Comparison of ENCODE assay signal across 19 cellular contexts in the genomic region with DNA sequence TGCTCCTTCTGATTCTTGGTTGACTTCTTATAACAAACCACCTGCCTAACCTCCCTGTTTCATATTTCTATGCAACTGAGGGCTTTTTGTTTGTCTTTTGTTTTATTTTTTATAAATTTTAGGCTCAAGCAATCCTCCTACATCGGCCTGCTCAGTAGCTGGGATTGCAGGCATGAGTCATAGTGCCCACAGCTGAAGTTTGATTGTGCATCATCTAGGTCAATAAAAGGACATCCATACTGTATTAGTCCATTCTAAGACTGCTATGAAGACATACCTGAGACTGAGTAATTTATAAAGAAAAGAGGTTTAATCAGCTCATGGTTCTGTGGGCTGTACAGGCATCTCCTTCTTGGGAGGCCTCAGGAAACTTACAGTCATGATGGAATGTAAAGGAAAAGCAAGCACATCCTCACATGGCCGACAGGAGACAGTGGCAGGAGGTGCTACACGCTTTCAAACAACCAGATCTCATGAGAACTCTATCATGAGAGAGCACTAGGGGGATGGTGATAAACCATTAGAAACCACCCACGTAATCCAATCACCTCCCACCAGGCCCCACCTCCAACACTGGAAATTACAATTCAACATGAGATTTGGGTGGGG.
DNase-seq lines count a peak whose midpoint lies in the region; ATAC-seq and TF ChIP-seq lines count a peak whose summit lies in the region.
"Had no signal": no experiment of that assay in that cellular context is flagged by ENCODE, and none has a peak within 500 bp of the region (broad histone marks: within the 10 kb centered on the region; RNA-seq: fewer than 3 reads in every experiment).

No MANE protein-coding gene starts in this region.

- no peak overlapping the region for H3K27ac Mint-ChIP-seq in endodermal cell
- H3K27ac Mint-ChIP-seq: CD8-positive, alpha-beta memory T cell; H9 had no signal

- H3K9me1 ChIP-seq in IMR-90 (ENCODE audit: insufficient read depth, low read length) = no peaks in the 10 kb centered on the region; the same call in 1 of the 2 replicates

- DNase-seq in IMR-90 (peak; percentile 31), RWPE1 (ENCODE audit: low spot score) (peak; percentile 10), endodermal cell (no peak), iris pigment epithelial cell (ENCODE audit: low read depth) (peak; percentile 36), D341Med (ENCODE audit: low spot score) (no peak), esophagus muscularis mucosa (ENCODE audit: extremely low spot score) (no peak)
- no peak for DNase-seq in activated CD8-positive, alpha-beta memory T cell treated with anti-CD3 and anti-CD28 coated beads, Interleukin-2, amount 50 U/mL, for 4 hours
- DNase-seq: ACHN; C1 segment of cervical spinal cord; CD8-positive, alpha-beta memory T cell; GDM1; H9; MM.1S; NCI-H1092; NCI-H2081; NK-92 treated with Interleukin-12 subunit alpha and Interleukin-12 subunit beta, amount 100 ng/mL, for 24 hours; SHP77 had no signal

- no peak overlapping the region for H3K4me3 Mint-ChIP-seq in endodermal cell
- H3K4me3 Mint-ChIP-seq: CD8-positive, alpha-beta memory T cell; H9 had no signal

- no peak overlapping the region for H2BK5ac ChIP-seq in IMR-90 (ENCODE audit: low read depth, low read length, poor library complexity, severe bottlenecking)

- H3K56ac ChIP-seq in IMR-90 (ENCODE audit: extremely low read depth, insufficient read depth, low read length) = no peak overlapping the region

- H2BK120ac ChIP-seq in IMR-90 (ENCODE audit: low read depth, low read length) = no peak overlapping the region

- no peak overlapping the region for H3K14ac ChIP-seq in IMR-90 (replicated peaks; ENCODE audit: low read depth, low read length)

- no peak overlapping the region for H2BK20ac ChIP-seq in IMR-90 (ENCODE audit: low read depth, low read length)

- CTCF ChIA-PET in IMR-90 (lab: Yijun Ruan, JAX) (interaction anchor here (0.7 kb wide), 1 partner anchor 857 kb away, joined by 3 read pairs; no protein-coding TSS in a partner anchor), RWPE1 (lab: Yijun Ruan, JAX) (no interaction called here)

- H2BK15ac ChIP-seq in IMR-90 (ENCODE audit: low read depth, low read length) = no peak overlapping the region

- TF ChIP-seq POLR2A in IMR-90 (IDR thresholded peaks at IDR 0.05; ENCODE audit: low read depth, low read length) (no peak), esophagus muscularis mucosa (IDR thresholded peaks at IDR 0.05; ENCODE audit: low read depth) (no peak)

- no peak overlapping the region for H3K18ac ChIP-seq in IMR-90 (ENCODE audit: low read depth, low read length)

- intact Hi-C loops in IMR-90 (cut with micrococcal nuclease) (no loop called here), esophagus muscularis mucosa (cut with DNase I) (no loop called here)

- H3K4me1 ChIP-seq in IMR-90 (ENCODE audit: control insufficient read depth, insufficient read depth, low read length) (peaks cover 4% of the 10 kb centered on the region; the same call in 1 of the 2 replicates), endodermal cell (ENCODE audit: control insufficient read depth, insufficient read depth, low read length) (no peaks in the 10 kb centered on the region), esophagus muscularis mucosa (no peaks in the 10 kb centered on the region)

- H3K27me3 Mint-ChIP-seq in endodermal cell (ENCODE audit: insufficient read depth) = peaks cover 23% of the 10 kb centered on the region

- H3K4ac ChIP-seq in IMR-90 (ENCODE audit: low read depth, low read length) = no peak overlapping the region

- POLR2A ChIA-PET in IMR-90 (lab: Charles Lee; ENCODE audit: unreplicated experiment) (no interaction called here), RWPE1 (lab: Yijun Ruan, JAX; ENCODE audit: low non-redundant PET) (no interaction called here)

- no peaks in the 10 kb centered on the region for H3K4me1 Mint-ChIP-seq in endodermal cell
- H3K4me1 Mint-ChIP-seq: CD8-positive, alpha-beta memory T cell; H9 had no signal

- H3K79me1 ChIP-seq in IMR-90 (ENCODE audit: low read depth in 1 of 2, low read length in 2 of 2) = no peaks in the 10 kb centered on the region

- H3K9me3 ChIP-seq in IMR-90 (ENCODE audit: control insufficient read depth, insufficient read depth, low read length) (peaks cover 2% of the 10 kb centered on the region; the same call in 1 of the 2 replicates), endodermal cell (ENCODE audit: control insufficient read depth, low read length) (peaks cover 14% of the 10 kb centered on the region), esophagus muscularis mucosa (peaks cover 0 to 5% (median 0%) of the 10 kb centered on the region in 4 donors)

- H3K4me3 ChIP-seq in IMR-90 (ENCODE audit: insufficient read depth, low read depth, low read length) (no peak overlapping the region), endodermal cell (ENCODE audit: low read length) (peak overlapping the region; percentile 22), esophagus muscularis mucosa (no peak overlapping the region)
- H3K4me3 ChIP-seq: SK-N-MC had no signal

- ATAC-seq in IMR-90 (ENCODE audit: low read depth) = no peak

- no peak overlapping the region for H2AFZ ChIP-seq in IMR-90 (replicated peaks; ENCODE audit: low read length, poor library complexity)

- H3K9me3 Mint-ChIP-seq in endodermal cell = peaks cover 25% of the 10 kb centered on the region

- dilution Hi-C loops in IMR-90 (cut with HindIII; ENCODE audit: low sequenced_read_pairs, unreplicated experiment) = no loop called here

- H2AK9ac ChIP-seq in IMR-90 (replicated peaks; ENCODE audit: low read depth, low read length, poor library complexity) = no peak overlapping the region

- TF ChIP-seq EP300 in esophagus muscularis mucosa (IDR thresholded peaks at IDR 0.05) = no peak

- H3K9ac ChIP-seq in IMR-90 (ENCODE audit: low read depth, low read length) (no peak overlapping the region), endodermal cell (ENCODE audit: extremely low read depth, low read length, poor library complexity, severe bottlenecking) (no peak overlapping the region)
- H3K9ac ChIP-seq: KMS-11 had no signal

- no peak overlapping the region for H2AK5ac ChIP-seq in IMR-90 (ENCODE audit: low read depth, low read length)

- WGBS in IMR-90 (ENCODE audit: extremely low coverage in 2 of 2, insufficient read length in 1 of 2), 2 experiments = no CpG with 5 or more reads among the region's 4 CpGs
- WGBS in endodermal cell (ENCODE audit: insufficient coverage in 1 of 2, insufficient read length in 1 of 2), 2 experiments = 91% methylated on average over 4 of the region's 4 CpGs; no CpG with 5 or more reads in 1 of the 2 experiments
- WGBS in esophagus muscularis mucosa = 83% methylated on average over 4 of the region's 4 CpGs

- TF ChIP-seq CTCF in IMR-90 (conservative IDR thresholded peaks at IDR 0.05; ENCODE audit: low read depth, low read length) = no peak
- TF ChIP-seq CTCF in RWPE1 (conservative IDR thresholded peaks at IDR 0.05; ENCODE audit: low read depth) = no peak
- TF ChIP-seq CTCF in endodermal cell (conservative IDR thresholded peaks at IDR 0.05) = no peak
- no peak for TF ChIP-seq CTCF in esophagus muscularis mucosa (IDR thresholded peaks at IDR 0.05)

- no peak overlapping the region for H3K27ac ChIP-seq in IMR-90 (ENCODE audit: insufficient read depth, low read length)
- H3K27ac ChIP-seq in RWPE1 = no peak overlapping the region
- H3K27ac ChIP-seq in endodermal cell (ENCODE audit: low read depth, low read length) = no peak overlapping the region
- H3K27ac ChIP-seq in esophagus muscularis mucosa (replicated peaks in 1 of 4) = no peak overlapping the region
- H3K27ac ChIP-seq: KMS-11, SK-N-MC had no signal

- TF ChIP-seq RAD21 in IMR-90 (IDR thresholded peaks at IDR 0.05; ENCODE audit: low read length) = no peak

- no peak overlapping the region for H4K91ac ChIP-seq in IMR-90 (ENCODE audit: insufficient read depth, low read depth, low read length)

- no peaks in the 10 kb centered on the region for H3K36me3 Mint-ChIP-seq in endodermal cell (ENCODE audit: low read depth)

- no peak overlapping the region for H3K23ac ChIP-seq in IMR-90 (ENCODE audit: low read depth, low read length)

- no peak overlapping the region for H4K5ac ChIP-seq in IMR-90 (ENCODE audit: low read depth, low read length)

- H4K20me1 ChIP-seq in IMR-90 (ENCODE audit: insufficient read depth, low read length) = no peaks in the 10 kb centered on the region

- peaks cover 5% of the 10 kb centered on the region; the same call in 1 of the 2 replicates for H3K27me3 ChIP-seq in IMR-90 (ENCODE audit: control insufficient read depth, insufficient read depth, low read length)
- H3K27me3 ChIP-seq in endodermal cell (ENCODE audit: control insufficient read depth, insufficient read depth, low read length, poor library complexity, severe bottlenecking) = no peaks in the 10 kb centered on the region
- no peaks in the 10 kb centered on the region for H3K27me3 ChIP-seq in esophagus muscularis mucosa

- H3K36me3 ChIP-seq in IMR-90 (ENCODE audit: control insufficient read depth, insufficient read depth, low read length) (no peaks in the 10 kb centered on the region), endodermal cell (ENCODE audit: control insufficient read depth, insufficient read depth, low read length) (no peaks in the 10 kb centered on the region), esophagus muscularis mucosa (no peaks in the 10 kb centered on the region)

- in situ Hi-C loops in IMR-90 (cut with MboI; ENCODE audit: low sequenced_read_pairs) = no loop called here

- H3K4me2 ChIP-seq in IMR-90 (ENCODE audit: low read depth, low read length) = no peak overlapping the region
- H3K4me2 ChIP-seq: KMS-11 had no signal

- no peak overlapping the region for H4K8ac ChIP-seq in IMR-90 (ENCODE audit: low read depth in 2 of 2, low read length in 2 of 2)

- BruUV-seq in IMR-90 (replicated peaks; lab: Mats Ljungman, UMichigan) = no TSS peak

TF ChIP-seq in IMR-90, 13 proteins besides CTCF, POLR2A, EP300 and RAD21 (continues in another document):
- TF ChIP-seq, protein P1, sequence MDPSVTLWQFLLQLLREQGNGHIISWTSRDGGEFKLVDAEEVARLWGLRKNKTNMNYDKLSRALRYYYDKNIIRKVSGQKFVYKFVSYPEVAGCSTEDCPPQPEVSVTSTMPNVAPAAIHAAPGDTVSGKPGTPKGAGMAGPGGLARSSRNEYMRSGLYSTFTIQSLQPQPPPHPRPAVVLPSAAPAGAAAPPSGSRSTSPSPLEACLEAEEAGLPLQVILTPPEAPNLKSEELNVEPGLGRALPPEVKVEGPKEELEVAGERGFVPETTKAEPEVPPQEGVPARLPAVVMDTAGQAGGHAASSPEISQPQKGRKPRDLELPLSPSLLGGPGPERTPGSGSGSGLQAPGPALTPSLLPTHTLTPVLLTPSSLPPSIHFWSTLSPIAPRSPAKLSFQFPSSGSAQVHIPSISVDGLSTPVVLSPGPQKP (IDR thresholded peaks at IDR 0.05; ENCODE audit: borderline replicate concordance, low read depth, low read length) = no peak
- TF ChIP-seq MAZ (IDR thresholded peaks at IDR 0.05; ENCODE audit: borderline replicate concordance, low read depth, low read length) (no peak), MAFK (IDR thresholded peaks at IDR 0.05; ENCODE audit: low read depth, low read length) (no peak), NFE2L2 (IDR thresholded peaks at IDR 0.05; ENCODE audit: low read depth, low read length) (no peak), MXI1 (IDR thresholded peaks at IDR 0.05; ENCODE audit: borderline replicate concordance, low read depth, low read length) (no peak), SMC3 (IDR thresholded peaks at IDR 0.05; ENCODE audit: low read depth, low read length) (no peak), CEBPB (IDR thresholded peaks at IDR 0.05; ENCODE audit: low read depth, low read length) (no peak)

Comparison
In these comparisons a context has a peak if more than half of its experiments do, and no peak if none do; other contexts are left out.
1. DNase-seq: peak in IMR-90 (single experiment), RWPE1 (single experiment) and iris pigment epithelial cell (single experiment); none in endodermal cell (single experiment), D341Med (single experiment), activated CD8-positive, alpha-beta memory T cell treated with anti-CD3 and anti-CD28 coated beads, Interleukin-2, amount 50 U/mL, for 4 hours (single experiment) and esophagus muscularis mucosa (single experiment).